10 cellular contexts compared by ENCODE assay signal in genomic region chr5:56839062-56839461, GRCh38. TPM values are rescaled to one million over a fixed set of nuclear protein-coding genes. Genes with fewer than 3 reads are reported as not detected.
DNase-seq lines count a peak whose midpoint lies in the region; ATAC-seq, FAIRE-seq and TF ChIP-seq lines count a peak whose summit lies in the region.
"Had no signal": no experiment of that assay in that cellular context is flagged by ENCODE, and none has a peak within 500 bp of the region (broad histone marks: within the 10 kb centered on the region; RNA-seq: fewer than 3 reads in every experiment).

No MANE protein-coding gene starts in this region.

- no peak for FAIRE-seq in D721Med (lab: Jason Lieb, UNC)

- no peaks in the 10 kb centered on the region for H3K9me3 Mint-ChIP-seq in activated naive CD8-positive, alpha-beta T cell treated with anti-CD3 and anti-CD28 coated beads for 36 hours
- H3K9me3 Mint-ChIP-seq in type B pancreatic cell = peaks cover 3% of the 10 kb centered on the region

- H3K9me3 ChIP-seq in lower lobe of right lung (no peaks in the 10 kb centered on the region), aorta (ENCODE audit: control insufficient read depth, low read length) (no peaks in the 10 kb centered on the region)

- H3K27me3 ChIP-seq in lower lobe of right lung (ENCODE audit: low read depth) (no peaks in the 10 kb centered on the region), aorta (ENCODE audit: control insufficient read depth in 1 of 2, insufficient read depth in 2 of 2, low read length in 1 of 2) (no peaks in the 10 kb centered on the region)

- H3K36me3 Mint-ChIP-seq in activated naive CD8-positive, alpha-beta T cell treated with anti-CD3 and anti-CD28 coated beads for 36 hours = peaks cover 3% of the 10 kb centered on the region
- peaks cover 3% of the 10 kb centered on the region for H3K36me3 Mint-ChIP-seq in type B pancreatic cell

- 86 to 87% methylated on average over 4 of the region's 4 CpGs for WGBS in aorta, 2 donors

- no peak for DNase-seq in Right ventricle myocardium superior
- no peak for DNase-seq in Right ventricle myocardium inferior (ENCODE audit: missing footprints)
- DNase-seq in activated naive CD8-positive, alpha-beta T cell treated with anti-CD3 and anti-CD28 coated beads for 36 hours = no peak
- no peak for DNase-seq in lower lobe of right lung
- no peak for DNase-seq in type B pancreatic cell (ENCODE audit: extremely low spot score, unreplicated experiment)
- no peak for DNase-seq in aorta
- no peak for DNase-seq in D721Med (ENCODE audit: insufficient read length, low spot score)
- DNase-seq in NK-92 treated with Interleukin-12 subunit alpha and Interleukin-12 subunit beta, amount 100 ng/mL, for 24 hours (lab: John Stamatoyannopoulos, UW) = no peak
- DNase-seq: activated CD4-positive, alpha-beta T cell treated with anti-CD3 and anti-CD28 coated beads for 4 hours had no signal

- H3K4me1 Mint-ChIP-seq in activated naive CD8-positive, alpha-beta T cell treated with anti-CD3 and anti-CD28 coated beads for 36 hours = peaks cover 63% of the 10 kb centered on the region
- H3K4me1 Mint-ChIP-seq in type B pancreatic cell (ENCODE audit: unreplicated experiment) = peaks cover 56% of the 10 kb centered on the region

- H3K4me3 Mint-ChIP-seq in activated naive CD8-positive, alpha-beta T cell treated with anti-CD3 and anti-CD28 coated beads for 36 hours = no peak overlapping the region
- H3K4me3 Mint-ChIP-seq in type B pancreatic cell = peak overlapping the region; percentile 1

- H3K4me3 ChIP-seq in lower lobe of right lung (no peak overlapping the region), aorta (ENCODE audit: low read length in 2 of 2) (no peak overlapping the region)

- H3K27ac ChIP-seq in lower lobe of right lung (peak overlapping the region; percentile 16), aorta (ENCODE audit: low read depth in 1 of 2, low read length in 2 of 2) (no peak overlapping the region)
- H3K27ac ChIP-seq: C4-2B had no signal

- no peaks in the 10 kb centered on the region for H3K36me3 ChIP-seq in lower lobe of right lung
- H3K36me3 ChIP-seq in aorta (ENCODE audit: control insufficient read depth in 1 of 2, insufficient read depth in 2 of 2, low read length in 1 of 2) = no peaks in the 10 kb centered on the region

- H3K4me1 ChIP-seq in lower lobe of right lung = peaks cover 60% of the 10 kb centered on the region
- peaks cover 0 to 2% of the 10 kb centered on the region in 2 donors for H3K4me1 ChIP-seq in aorta (ENCODE audit: control insufficient read depth in 1 of 2, insufficient read depth in 2 of 2, low read length in 2 of 2)

- ATAC-seq in Right ventricle myocardium superior (ENCODE audit: poor library complexity) = peak; percentile 7
- no peak for ATAC-seq in Right ventricle myocardium inferior
- no peak for ATAC-seq in lower lobe of right lung
- no peak for ATAC-seq in aorta (ENCODE audit: low FRiP score)

- no peaks in the 10 kb centered on the region for H3K27me3 Mint-ChIP-seq in activated naive CD8-positive, alpha-beta T cell treated with anti-CD3 and anti-CD28 coated beads for 36 hours
- H3K27me3 Mint-ChIP-seq in type B pancreatic cell = no peaks in the 10 kb centered on the region

- no peak for TF ChIP-seq CTCF in lower lobe of right lung (IDR thresholded peaks at IDR 0.05)
- TF ChIP-seq CTCF in type B pancreatic cell (conservative IDR thresholded peaks at IDR 0.05) = no peak
- no peak for TF ChIP-seq CTCF in D721Med (IDR thresholded peaks at IDR 0.05; ENCODE audit: insufficient read depth, missing control alignments)

- intact Hi-C loops in Right ventricle myocardium superior (cut with DNase I) (no loop called here), Right ventricle myocardium inferior (cut with DNase I) (loop anchor here (10.0 kb wide), 1 partner anchor 904 kb away; no protein-coding TSS in a partner anchor), lower lobe of right lung (cut with DNase I) (loop anchor here (5.0 kb wide), 1 partner anchor 567 kb away; no protein-coding TSS in a partner anchor), aorta (cut with DNase I) (loop anchor here in 1 of 2 donors (2.0 to 5.0 kb wide), 2 partner anchors 357 to 568 kb away; no protein-coding TSS in a partner anchor)

- H3K27ac Mint-ChIP-seq in activated naive CD8-positive, alpha-beta T cell treated with anti-CD3 and anti-CD28 coated beads for 36 hours = peak overlapping the region; percentile 7
- no peak overlapping the region for H3K27ac Mint-ChIP-seq in type B pancreatic cell

RNA-seq across cellular contexts. Expression of gene MAP3K1, which starts 23.7 kb away (rescaled TPM):
- total RNA-seq in Right ventricle myocardium superior = 5.6 TPM
- 6.3 TPM for total RNA-seq in Right ventricle myocardium inferior
- 10 to 100 TPM; 10.1 to 10.6 TPM for total RNA-seq in activated naive CD8-positive, alpha-beta T cell treated with anti-CD3 and anti-CD28 coated beads for 36 hours
- total RNA-seq in lower lobe of right lung = 28.7 TPM
- 40.9 and 48.4 TPM in 2 replicates for total RNA-seq in type B pancreatic cell (ENCODE audit: low replicate concordance)
- total RNA-seq in aorta = 10 to 100 TPM; 11.2 to 26.3 TPM
- polyA plus RNA-seq in aorta = 1 to 10 TPM; 1.8 to 3.2 TPM
